8 cellular contexts compared by ENCODE assay signal in genomic region chr17:47946929-47947397, GRCh38. TPM values are rescaled to one million over a fixed set of nuclear protein-coding genes. Genes with fewer than 3 reads are reported as not detected.
DNase-seq lines count a peak whose midpoint lies in the region; ATAC-seq and TF ChIP-seq lines count a peak whose summit lies in the region.

No MANE protein-coding gene starts in this region.

- no peak overlapping the region for H3K4me3 ChIP-seq in dorsolateral prefrontal cortex

- CTCF ChIA-PET in activated CD4-positive, alpha-beta memory T cell treated with anti-CD3 and anti-CD28 coated beads, Interleukin-2, amount 10 ng/mL, durations not matched to agents 7 days and 5 days (lab: Charles Lee) = interaction anchor here (0.6 to 12.8 kb wide), 39 partner anchors 9 to 709 kb away, joined by 3 to 229 read pairs (median 4); partner anchors contain the start of genes CDK5RAP3, KPNB1, LRRC46 and MRPL10

- no peaks in the 10 kb centered on the region for H3K9me3 Mint-ChIP-seq in activated CD4-positive, alpha-beta memory T cell treated with anti-CD3 and anti-CD28 coated beads, Interleukin-2, amount 10 ng/mL, durations not matched to agents 7 days and 5 days

- H3K27me3 Mint-ChIP-seq in activated CD4-positive, alpha-beta memory T cell treated with anti-CD3 and anti-CD28 coated beads, Interleukin-2, amount 10 ng/mL, durations not matched to agents 7 days and 5 days = no peaks in the 10 kb centered on the region

- peak; percentile 48 for ATAC-seq in HG03571 (IDR thresholded peaks at IDR 0.05; ENCODE audit: unreplicated experiment)
- no peak for ATAC-seq in HG03097 (IDR thresholded peaks at IDR 0.05; ENCODE audit: low FRiP score, unreplicated experiment)

- H3K27ac ChIP-seq in dorsolateral prefrontal cortex = peak overlapping the region in 29 of 59 donors; percentile 9 to 76 (median 41)

- H3K27ac Mint-ChIP-seq in activated CD4-positive, alpha-beta memory T cell treated with anti-CD3 and anti-CD28 coated beads, Interleukin-2, amount 10 ng/mL, durations not matched to agents 7 days and 5 days = peak overlapping the region; percentile 34

- no peak overlapping the region for H3K4me3 Mint-ChIP-seq in activated CD4-positive, alpha-beta memory T cell treated with anti-CD3 and anti-CD28 coated beads, Interleukin-2, amount 10 ng/mL, durations not matched to agents 7 days and 5 days

- DNase-seq in NCI-H82 (lab: John Stamatoyannopoulos, UW) = peak; percentile 87
- DNase-seq in activated CD4-positive, alpha-beta memory T cell treated with anti-CD3 and anti-CD28 coated beads, Interleukin-2, amount 10 ng/mL, durations not matched to agents 7 days and 5 days = peak; percentile 84
- peak in 6 of 10 donors; percentile 38 to 81 (median 62) for DNase-seq in dorsolateral prefrontal cortex
- DNase-seq in medulla oblongata (ENCODE audit: extremely low spot score) = peak; percentile 74
- DNase-seq in stimulated activated CD8-positive, alpha-beta memory T cell treated with anti-CD3 and anti-CD28 coated beads, Interleukin-15, amount 100 ng/mL, for 24 hours (ENCODE audit: low read depth) = peak; percentile 15

- POLR2A ChIA-PET in activated CD4-positive, alpha-beta memory T cell treated with anti-CD3 and anti-CD28 coated beads, Interleukin-2, amount 10 ng/mL, durations not matched to agents 7 days and 5 days (lab: Charles Lee) = interaction anchor here (0.6 to 1.6 kb wide), 6 partner anchors 24 to 117 kb away, joined by 3 to 8 read pairs (median 4); partner anchors contain the start of genes CDK5RAP3 and SCRN2

- TF ChIP-seq CTCF in GM12873 (IDR thresholded peaks at IDR 0.05; ENCODE audit: insufficient read depth, low read depth, low read length, missing control alignments) = peak; percentile 87
- TF ChIP-seq CTCF in dorsolateral prefrontal cortex (IDR thresholded peaks at IDR 0.05 in 54 of 56, conservative IDR thresholded peaks at IDR 0.05 in 2 of 56; ENCODE audit: low read depth in 1 of 56, partially characterized antibody in 56 of 56) = peak; percentile 35 to 85 (median 75)

- intact Hi-C loops in dorsolateral prefrontal cortex (cut with DNase I) = no loop called here

- H3K4me1 Mint-ChIP-seq in activated CD4-positive, alpha-beta memory T cell treated with anti-CD3 and anti-CD28 coated beads, Interleukin-2, amount 10 ng/mL, durations not matched to agents 7 days and 5 days = peaks cover 59% of the 10 kb centered on the region

- H3K27me3 ChIP-seq in dorsolateral prefrontal cortex = no peaks in the 10 kb centered on the region

- H3K36me3 Mint-ChIP-seq in activated CD4-positive, alpha-beta memory T cell treated with anti-CD3 and anti-CD28 coated beads, Interleukin-2, amount 10 ng/mL, durations not matched to agents 7 days and 5 days (ENCODE audit: low read depth) = peaks cover 37% of the 10 kb centered on the region

RNA-seq across cellular contexts. Expression of gene PNPO, which starts 5.6 kb away (rescaled TPM):
- 10 to 100 TPM; 24.6 to 25.1 TPM for total RNA-seq in activated CD4-positive, alpha-beta memory T cell treated with anti-CD3 and anti-CD28 coated beads, Interleukin-2, amount 10 ng/mL, durations not matched to agents 7 days and 5 days
- 10 to 100 TPM; 30.2 to 62.6 (median 43.4) TPM for total RNA-seq in dorsolateral prefrontal cortex

RNA-seq across cellular contexts. Expression of gene PRR15L, which starts 10.7 kb away (rescaled TPM):
- not detected for total RNA-seq in activated CD4-positive, alpha-beta memory T cell treated with anti-CD3 and anti-CD28 coated beads, Interleukin-2, amount 10 ng/mL, durations not matched to agents 7 days and 5 days
- under 1 TPM in 1 of 120 experiments, not detected in 119; 0.33 TPM for total RNA-seq in dorsolateral prefrontal cortex

RNA-seq across cellular contexts. Expression of gene CDK5RAP3, which starts 23.9 kb away (rescaled TPM):
- 100 to 1,000 TPM; 194 to 205 TPM for total RNA-seq in activated CD4-positive, alpha-beta memory T cell treated with anti-CD3 and anti-CD28 coated beads, Interleukin-2, amount 10 ng/mL, durations not matched to agents 7 days and 5 days
- 100 to 1,000 TPM in 119 of 120 experiments, 10 to 100 TPM in 1; 99.4 to 256 (median 180) TPM for total RNA-seq in dorsolateral prefrontal cortex

RNA-seq across cellular contexts. Expression of gene SP2, which starts 50.9 kb away (rescaled TPM):
- total RNA-seq in activated CD4-positive, alpha-beta memory T cell treated with anti-CD3 and anti-CD28 coated beads, Interleukin-2, amount 10 ng/mL, durations not matched to agents 7 days and 5 days = 10 to 100 TPM; 24.6 to 25.6 TPM
- 10 to 100 TPM; 11.5 to 27.4 (median 17.6) TPM for total RNA-seq in dorsolateral prefrontal cortex

Comparison
In these comparisons a context has a peak if more than half of its experiments do, and no peak if none do; other contexts are left out.
1. DNase-seq: peak in every context shown above with its lines; median percentile 87 in NCI-H82; 84 in activated CD4-positive, alpha-beta memory T cell treated with anti-CD3 and anti-CD28 coated beads, Interleukin-2, amount 10 ng/mL, durations not matched to agents 7 days and 5 days; 74 in medulla oblongata; 62 in dorsolateral prefrontal cortex; 15 in stimulated activated CD8-positive, alpha-beta memory T cell treated with anti-CD3 and anti-CD28 coated beads, Interleukin-15, amount 100 ng/mL, for 24 hours.